In genomic region chr20:48828734-48829460, GRCh38 we compare ENCODE assay signal across 8 cellular contexts.
A peak's percentile ranks its signal among the peaks of the same experiment; 100 is the strongest.
DNase-seq lines count a peak whose midpoint lies in the region; ATAC-seq and TF ChIP-seq lines count a peak whose summit lies in the region.

No MANE protein-coding gene starts in this region.

- TF ChIP-seq CTCF in GM12875 (IDR thresholded peaks at IDR 0.05; ENCODE audit: borderline replicate concordance, insufficient read depth, low read depth, low read length) = no peak
- TF ChIP-seq CTCF in RWPE2 (IDR thresholded peaks at IDR 0.05; ENCODE audit: poor library complexity, severe bottlenecking) = no peak
- no peak for TF ChIP-seq CTCF in fibroblast of pulmonary artery (IDR thresholded peaks at IDR 0.05; ENCODE audit: low read length, missing control alignments)

- no peak for DNase-seq in RWPE2 (ENCODE audit: low spot score)
- no peak for DNase-seq in fibroblast of pulmonary artery (ENCODE audit: low read depth)
- no peak for DNase-seq in superior temporal gyrus (ENCODE audit: extremely low spot score)
- no peak for DNase-seq in T-helper 9 cell
- DNase-seq in iPS-NIHi7 (ENCODE audit: extremely low spot score) = no peak

- no peak for ATAC-seq in RWPE2 (ENCODE audit: low read depth)
- no peak for ATAC-seq in HG03280 (IDR thresholded peaks at IDR 0.05; ENCODE audit: unreplicated experiment)

- H3K36me3 ChIP-seq in RWPE2 (ENCODE audit: low read depth) (no peaks in the 10 kb centered on the region), rectal smooth muscle tissue (ENCODE audit: control insufficient read depth, insufficient read depth, low read length) (no peaks in the 10 kb centered on the region)

- H3K9ac ChIP-seq in rectal smooth muscle tissue (ENCODE audit: low read length) = no peak overlapping the region

- H3K4me3 ChIP-seq in GM12875 (ENCODE audit: low read depth, low read length) (peak overlapping the region; percentile 72), RWPE2 (ENCODE audit: severe bottlenecking) (peak overlapping the region; percentile 74), fibroblast of pulmonary artery (replicated peaks; ENCODE audit: low read depth, low read length) (peak overlapping the region; percentile 51), rectal smooth muscle tissue (ENCODE audit: low read length) (peak overlapping the region; percentile 56)

- no peaks in the 10 kb centered on the region for H3K9me3 ChIP-seq in RWPE2 (ENCODE audit: severe bottlenecking)

- H3K27ac ChIP-seq in RWPE2 (ENCODE audit: poor library complexity, severe bottlenecking) (no peak overlapping the region), rectal smooth muscle tissue (ENCODE audit: low read depth, low read length) (no peak overlapping the region)

- H3K4me1 ChIP-seq in RWPE2 (ENCODE audit: insufficient read depth, poor library complexity, severe bottlenecking) (peaks cover 13% of the 10 kb centered on the region), rectal smooth muscle tissue (ENCODE audit: control insufficient read depth, insufficient read depth, low read length) (peaks cover 3% of the 10 kb centered on the region)

- H3K27me3 ChIP-seq in RWPE2 (ENCODE audit: insufficient read depth, poor library complexity, severe bottlenecking) (peaks cover 12% of the 10 kb centered on the region), rectal smooth muscle tissue (ENCODE audit: control insufficient read depth, insufficient read depth, low read length) (no peaks in the 10 kb centered on the region)
